29 cellular contexts compared by ENCODE assay signal in genomic region chr16:48022496-48022895, GRCh38.
"Had no signal": no experiment of that assay in that cellular context is flagged by ENCODE, and none has a peak within 500 bp of the region (broad histone marks: within the 10 kb centered on the region; RNA-seq: fewer than 3 reads in every experiment).

No MANE protein-coding gene starts in this region.

- H3K4me3 ChIP-seq: esophagus squamous epithelium, heart right ventricle, left lung, lower lobe of right lung, mucosa of descending colon, right lobe of liver, skin epidermis, upper lobe of left lung, vagina had no signal

- DNase-seq: activated B cell treated with CpG ODN at 0.5 μM for 24 hours; activated CD4-positive, alpha-beta memory T cell treated with anti-CD3 and anti-CD28 coated beads for 36 hours; activated CD4-positive, alpha-beta T cell treated with anti-CD3 and anti-CD28 coated beads for 4 hours; activated T-cell treated with anti-CD3 and anti-CD28 coated beads, Interleukin-2, amount 50 U/mL, for 48 hours; anterior cingulate cortex; endodermal cell; esophagus squamous epithelium; foreskin melanocyte; heart right ventricle; kidney glomerular epithelial cell; left lung; lower lobe of right lung; mucosa of descending colon; right lobe of liver; stimulated activated CD4-positive, alpha-beta T cell treated with anti-CD3 and anti-CD28 coated beads, Interleukin-4, amount 100 ng/mL, for 24 hours; stimulated activated naive CD8-positive, alpha-beta T cell treated with anti-CD3 and anti-CD28 coated beads, Interleukin-15, amount 100 ng/mL, for 72 hours; substantia nigra; T-helper 1 cell; upper lobe of left lung had no signal

- H3K36me3 Mint-ChIP-seq: activated CD4-positive, alpha-beta memory T cell treated with anti-CD3 and anti-CD28 coated beads for 36 hours; activated naive CD8-positive, alpha-beta T cell; natural killer cell treated with Interleukin-12 subunit alpha and Interleukin-12 subunit beta and Interleukin-15 and Interleukin-18, amount 100 ng/mL, for 72 hours; stimulated activated effector memory CD8-positive, alpha-beta T cell treated with anti-CD3 and anti-CD28 coated beads, Interleukin-12 subunit alpha, Interleukin-12 subunit beta, amount 100 ng/mL, for 72 hours had no signal

- ATAC-seq: heart right ventricle; left lung; lower lobe of right lung; mucosa of descending colon; natural killer cell treated with Interleukin-12 subunit alpha and Interleukin-12 subunit beta and Interleukin-15 and Interleukin-18, amount 100 ng/mL, for 72 hours; right lobe of liver; stimulated activated effector memory CD8-positive, alpha-beta T cell treated with anti-CD3 and anti-CD28 coated beads, Interleukin-12 subunit alpha, Interleukin-12 subunit beta, amount 100 ng/mL, for 72 hours; stimulated activated naive CD8-positive, alpha-beta T cell treated with anti-CD3 and anti-CD28 coated beads, Interleukin-15, amount 100 ng/mL, for 72 hours had no signal

- H3K4me1 ChIP-seq: esophagus squamous epithelium, heart right ventricle, left lung, lower lobe of right lung, right lobe of liver, upper lobe of left lung, vagina had no signal

- H3K27me3 ChIP-seq: esophagus squamous epithelium, heart right ventricle, left lung, right lobe of liver, upper lobe of left lung, vagina had no signal

- H3K36me3 ChIP-seq: esophagus squamous epithelium, heart right ventricle, left lung, lower lobe of right lung, right lobe of liver, upper lobe of left lung, vagina had no signal

- H3K27me3 Mint-ChIP-seq: dendritic cell treated with granulocyte-macrophage colony-stimulating factor and Interleukin-4, amounts not matched to agents 40 ng/mL and 50 ng/mL, for 4 days had no signal

- H3K4me1 Mint-ChIP-seq: activated B cell treated with CpG ODN at 0.5 μM for 24 hours; central memory CD8-positive, alpha-beta T cell; stimulated activated effector memory CD8-positive, alpha-beta T cell treated with anti-CD3 and anti-CD28 coated beads, Interleukin-12 subunit alpha, Interleukin-12 subunit beta, amount 100 ng/mL, for 72 hours; stimulated activated naive CD8-positive, alpha-beta T cell treated with anti-CD3 and anti-CD28 coated beads, Interleukin-15, amount 100 ng/mL, for 72 hours had no signal

- H3K9me3 Mint-ChIP-seq: activated B cell treated with CpG ODN at 0.5 μM for 24 hours; activated CD4-positive, alpha-beta memory T cell treated with anti-CD3 and anti-CD28 coated beads for 36 hours; activated T-helper 2 cell treated with anti-CD3 and anti-CD28 coated beads, Interferon-gamma antibody, Interleukin-2, Interleukin-4, amounts not matched to agents 10 μg/mL and 5 μg/mL and 100 μg/mL, durations not matched to agents 14 hours and 24 hours and 36 hours; central memory CD8-positive, alpha-beta T cell; stimulated activated effector memory CD8-positive, alpha-beta T cell treated with anti-CD3 and anti-CD28 coated beads, Interleukin-12 subunit alpha, Interleukin-12 subunit beta, amount 100 ng/mL, for 72 hours; T-helper 2 cell treated with Interferon-gamma antibody and Interleukin-4, amounts not matched to agents 5 μg/mL and 100 μg/mL, for 36 hours had no signal

- H3K4me3 Mint-ChIP-seq: activated B cell treated with CpG ODN at 0.5 μM for 24 hours; activated CD4-positive, alpha-beta memory T cell treated with anti-CD3 and anti-CD28 coated beads for 36 hours; activated naive CD8-positive, alpha-beta T cell; central memory CD8-positive, alpha-beta T cell; dendritic cell treated with granulocyte-macrophage colony-stimulating factor and Interleukin-4, amounts not matched to agents 40 ng/mL and 50 ng/mL, for 4 days; endodermal cell; natural killer cell treated with Interleukin-12 subunit alpha and Interleukin-12 subunit beta and Interleukin-15 and Interleukin-18, amount 100 ng/mL, for 72 hours; stimulated activated effector memory CD8-positive, alpha-beta T cell treated with anti-CD3 and anti-CD28 coated beads, Interleukin-12 subunit alpha, Interleukin-12 subunit beta, amount 100 ng/mL, for 72 hours; stimulated activated naive CD8-positive, alpha-beta T cell treated with anti-CD3 and anti-CD28 coated beads, Interleukin-15, amount 100 ng/mL, for 72 hours; T-helper 2 cell treated with Interferon-gamma antibody and Interleukin-4, amounts not matched to agents 5 μg/mL and 100 μg/mL, for 36 hours had no signal

- H3K9me3 ChIP-seq: esophagus squamous epithelium, heart right ventricle, left lung, lower lobe of right lung, mucosa of descending colon, right lobe of liver, upper lobe of left lung, vagina had no signal

- H3K27ac ChIP-seq: epithelial cell of prostate, esophagus squamous epithelium, heart right ventricle, left lung, lower lobe of right lung, right lobe of liver, skin epidermis, upper lobe of left lung, vagina had no signal

- H3K27ac Mint-ChIP-seq: activated B cell treated with CpG ODN at 0.5 μM for 24 hours; activated CD4-positive, alpha-beta memory T cell treated with anti-CD3 and anti-CD28 coated beads for 36 hours; activated naive CD8-positive, alpha-beta T cell; activated T-helper 2 cell treated with anti-CD3 and anti-CD28 coated beads, Interferon-gamma antibody, Interleukin-2, Interleukin-4, amounts not matched to agents 10 μg/mL and 5 μg/mL and 100 μg/mL, durations not matched to agents 14 hours and 24 hours and 36 hours; dendritic cell treated with granulocyte-macrophage colony-stimulating factor and Interleukin-4, amounts not matched to agents 40 ng/mL and 50 ng/mL, for 4 days; endodermal cell; natural killer cell treated with Interleukin-12 subunit alpha and Interleukin-12 subunit beta and Interleukin-15 and Interleukin-18, amount 100 ng/mL, for 72 hours; stimulated activated effector memory CD8-positive, alpha-beta T cell treated with anti-CD3 and anti-CD28 coated beads, Interleukin-12 subunit alpha, Interleukin-12 subunit beta, amount 100 ng/mL, for 72 hours; stimulated activated naive CD8-positive, alpha-beta T cell treated with anti-CD3 and anti-CD28 coated beads, Interleukin-15, amount 100 ng/mL, for 72 hours; T-helper 2 cell treated with Interferon-gamma antibody and Interleukin-4, amounts not matched to agents 5 μg/mL and 100 μg/mL, for 36 hours had no signal
